Comparison of ENCODE assay signal across 23 cellular contexts in the genomic region with DNA sequence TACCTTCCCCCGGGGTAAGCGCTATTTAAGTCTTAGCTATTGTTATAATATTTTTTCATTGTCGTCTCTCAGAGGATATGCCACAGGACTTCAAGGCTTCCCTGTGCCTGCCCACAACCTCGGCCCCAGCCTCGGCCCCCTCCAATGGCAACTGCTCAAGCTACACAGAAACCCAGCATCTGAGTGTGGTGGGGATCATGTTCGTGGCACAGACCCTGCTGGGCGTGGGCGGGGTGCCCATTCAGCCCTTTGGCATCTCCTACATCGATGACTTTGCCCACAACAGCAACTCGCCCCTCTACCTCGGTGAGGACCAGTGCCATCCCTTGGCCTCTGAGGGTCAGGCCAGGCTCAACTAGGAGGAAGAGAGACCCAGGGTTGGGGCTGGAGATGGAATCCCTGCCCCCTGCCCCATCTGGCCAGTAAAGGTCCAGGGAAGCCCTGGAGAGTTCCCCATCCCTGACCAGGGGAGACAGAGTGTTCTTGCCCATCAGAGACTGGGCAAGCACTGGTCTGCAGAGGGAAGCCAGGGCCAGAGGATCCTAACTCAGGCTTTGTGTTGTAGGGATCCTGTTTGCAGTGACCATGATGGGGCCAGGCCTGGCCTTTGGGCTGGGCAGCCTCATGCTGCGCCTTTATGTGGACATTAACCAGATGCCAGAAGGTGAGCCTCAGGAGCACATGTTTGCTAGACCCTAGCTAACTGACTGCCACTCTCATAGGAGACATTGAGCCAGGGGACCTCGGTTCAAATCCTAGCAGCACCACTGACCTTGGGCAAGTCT. TPM values are rescaled to one million over a fixed set of nuclear protein-coding genes. Genes with fewer than 3 reads are reported as not detected.
DNase-seq lines count a peak whose midpoint lies in the region; ATAC-seq and TF ChIP-seq lines count a peak whose summit lies in the region.
"Had no signal": no experiment of that assay in that cellular context is flagged by ENCODE, and none has a peak within 500 bp of the region (broad histone marks: within the 10 kb centered on the region; RNA-seq: fewer than 3 reads in every experiment).

No MANE protein-coding gene starts in this region.

- WGBS in neuronal stem cell (ENCODE audit: extremely low coverage in 2 of 2, insufficient read length in 2 of 2, insufficient replicate concordance in 1 of 2), 2 donors = no CpG with 5 or more reads among the region's 13 CpGs

- no peak overlapping the region for H2BK5ac ChIP-seq in neuronal stem cell (ENCODE audit: low read length)

- H3K36me3 ChIP-seq in H7 (replicated peaks; ENCODE audit: control insufficient read depth, insufficient read depth, low read length) = no peaks in the 10 kb centered on the region
- no peaks in the 10 kb centered on the region for H3K36me3 ChIP-seq in neuronal stem cell (replicated peaks in 1 of 2; ENCODE audit: control insufficient read depth in 2 of 2, insufficient read depth in 2 of 2, low read length in 2 of 2)
- peaks cover 0 to 70% of the 10 kb centered on the region in 2 donors for H3K36me3 ChIP-seq in left lung
- no peaks in the 10 kb centered on the region for H3K36me3 ChIP-seq in tibial artery

- H3K79me1 ChIP-seq in neuronal stem cell (ENCODE audit: low read depth, low read length) = no peaks in the 10 kb centered on the region

- H3K4me1 ChIP-seq in neuronal stem cell (ENCODE audit: control insufficient read depth in 2 of 2, insufficient read depth in 1 of 2, low read depth in 1 of 2, low read length in 2 of 2) (peaks cover 0 to 3% of the 10 kb centered on the region in 2 donors), left lung (peaks cover 3 to 14% of the 10 kb centered on the region in 2 donors), tibial artery (no peaks in the 10 kb centered on the region)

- DNase-seq in H7 (peak; percentile 11), neuronal stem cell (ENCODE audit: low spot score) (no peak), left lung (no peak), NCI-H2196 (lab: John Stamatoyannopoulos, UW; ENCODE audit: unreplicated experiment) (no peak), tibial artery (no peak), EL (no peak)
- DNase-seq: C1 segment of cervical spinal cord; Calu3; CD8-positive, alpha-beta T cell; DMS153; Kasumi-1; NCI-H1417; NCI-H1694 treated with DMSO at 0.1 percent for 48 hours; NCI-H2081 treated with DMSO at 0.1 percent for 48 hours; NCI-H2171 treated with DMSO at 0.1 percent for 48 hours; NCI-H446; NCI-H526 treated with DMSO at 0.1 percent for 48 hours; OCI-M1 had no signal

- H3K4me3 Mint-ChIP-seq in dendritic cell treated with granulocyte-macrophage colony-stimulating factor and Interleukin-4, amounts not matched to agents 40 ng/mL and 50 ng/mL, for 4 days = no peak overlapping the region
- H3K4me3 Mint-ChIP-seq: CD8-positive, alpha-beta T cell; GM23338 had no signal

- H3K27me3 Mint-ChIP-seq in dendritic cell treated with granulocyte-macrophage colony-stimulating factor and Interleukin-4, amounts not matched to agents 40 ng/mL and 50 ng/mL, for 4 days = peaks cover 2% of the 10 kb centered on the region

- H3K27ac ChIP-seq in neuronal stem cell (replicated peaks; ENCODE audit: low read length) (no peak overlapping the region), left lung (no peak overlapping the region), tibial artery (no peak overlapping the region)

- no peaks in the 10 kb centered on the region for H3K9me3 Mint-ChIP-seq in dendritic cell treated with granulocyte-macrophage colony-stimulating factor and Interleukin-4, amounts not matched to agents 40 ng/mL and 50 ng/mL, for 4 days
- H3K9me3 Mint-ChIP-seq: CD8-positive, alpha-beta T cell; GM23338 had no signal

- H3K9ac ChIP-seq in neuronal stem cell (ENCODE audit: low read depth, low read length, poor library complexity) = no peak overlapping the region

- H3K27me3 ChIP-seq in H7 (ENCODE audit: control insufficient read depth, insufficient read depth, low read length) (no peaks in the 10 kb centered on the region), neuronal stem cell (ENCODE audit: control insufficient read depth in 3 of 3, insufficient read depth in 3 of 3, low read depth in 1 of 3, low read length in 3 of 3) (no peaks in the 10 kb centered on the region), left lung (no peaks in the 10 kb centered on the region), tibial artery (peaks cover 0 to 14% of the 10 kb centered on the region in 2 donors)

- H3K4me3 ChIP-seq in H7 (ENCODE audit: insufficient read depth, low read depth, low read length) (no peak overlapping the region), neuronal stem cell (ENCODE audit: low read length in 2 of 2) (no peak overlapping the region), left lung (no peak overlapping the region), tibial artery (no peak overlapping the region)
- H3K4me3 ChIP-seq: GM23338 had no signal

- peak overlapping the region; percentile 78 for H3K27ac Mint-ChIP-seq in dendritic cell treated with granulocyte-macrophage colony-stimulating factor and Interleukin-4, amounts not matched to agents 40 ng/mL and 50 ng/mL, for 4 days
- H3K27ac Mint-ChIP-seq: CD8-positive, alpha-beta T cell; GM23338 had no signal

- TF ChIP-seq CTCF in left lung (IDR thresholded peaks at IDR 0.05) = no peak
- no peak for TF ChIP-seq CTCF in tibial artery (IDR thresholded peaks at IDR 0.05)

- no peak overlapping the region for H3K23ac ChIP-seq in neuronal stem cell (ENCODE audit: low read depth, low read length, poor library complexity)

- no peak for ATAC-seq in left lung
- ATAC-seq: CD8-positive, alpha-beta T cell; GM23338; HCT116; Right ventricle myocardium inferior had no signal

- H3K36me3 Mint-ChIP-seq in dendritic cell treated with granulocyte-macrophage colony-stimulating factor and Interleukin-4, amounts not matched to agents 40 ng/mL and 50 ng/mL, for 4 days (ENCODE audit: low read depth) = peaks cover 100% of the 10 kb centered on the region
- H3K36me3 Mint-ChIP-seq: CD8-positive, alpha-beta T cell had no signal

- no peak overlapping the region for H3K14ac ChIP-seq in neuronal stem cell (ENCODE audit: low read length)

- intact Hi-C loops in dendritic cell treated with granulocyte-macrophage colony-stimulating factor and Interleukin-4, amounts not matched to agents 40 ng/mL and 50 ng/mL, for 4 days (cut with micrococcal nuclease) = no loop called here
- intact Hi-C loops in left lung (cut with DNase I) (no loop called here), tibial artery (cut with DNase I; ENCODE audit: low total_unique reads) (no loop called here)

- no peak overlapping the region for H3K4me2 ChIP-seq in neuronal stem cell (ENCODE audit: insufficient read depth, low read length, poor library complexity, severe bottlenecking)
- H3K4me2 ChIP-seq: GM23338 had no signal

- H2BK120ac ChIP-seq in neuronal stem cell (ENCODE audit: low read depth, low read length) = no peak overlapping the region

- peaks cover 98% of the 10 kb centered on the region for H3K4me1 Mint-ChIP-seq in dendritic cell treated with granulocyte-macrophage colony-stimulating factor and Interleukin-4, amounts not matched to agents 40 ng/mL and 50 ng/mL, for 4 days (ENCODE audit: low read depth)

- peak overlapping the region; percentile 35 for H4K91ac ChIP-seq in neuronal stem cell (ENCODE audit: low read depth, low read length, poor library complexity)

- peak overlapping the region; percentile 76 for H2AK5ac ChIP-seq in neuronal stem cell (ENCODE audit: low read depth, low read length)

- H2AFZ ChIP-seq in neuronal stem cell (ENCODE audit: low read length) = no peak overlapping the region
- H2AFZ ChIP-seq: GM23338 had no signal

- no peak overlapping the region for H2BK15ac ChIP-seq in neuronal stem cell (ENCODE audit: low read length)

- H3K18ac ChIP-seq in neuronal stem cell (ENCODE audit: low read length) = peak overlapping the region; percentile 49

- no peak overlapping the region for H2BK12ac ChIP-seq in neuronal stem cell (ENCODE audit: low read length)

- peak overlapping the region; percentile 73 for H4K8ac ChIP-seq in neuronal stem cell (ENCODE audit: low read depth, low read length)

- H3K9me3 ChIP-seq in neuronal stem cell (replicated peaks in 1 of 2; ENCODE audit: control insufficient read depth in 2 of 2, insufficient read depth in 1 of 2, low read depth in 1 of 2, low read length in 2 of 2) = no peaks in the 10 kb centered on the region
- no peaks in the 10 kb centered on the region for H3K9me3 ChIP-seq in left lung
- H3K9me3 ChIP-seq in tibial artery = no peaks in the 10 kb centered on the region

- H3K4ac ChIP-seq in neuronal stem cell (ENCODE audit: low read length) = no peak overlapping the region

RNA-seq across cellular contexts. Expression of gene SLCO2B1, which starts 18.4 kb away (rescaled TPM):
- total RNA-seq in H7 (2014; rRNA removed; shearing (Covaris generic)) = 0.07 TPM in 1 of 2 replicates, not detected in the other
- not detected for polyA plus RNA-seq in neuronal stem cell (2013, experiment 1 of 2)
- polyA plus RNA-seq in neuronal stem cell (2013, experiment 2 of 2) = not detected
- total RNA-seq in left lung = 100 to 1,000 TPM; 145 to 220 TPM
- total RNA-seq: CD8-positive, alpha-beta T cell; GM23338; MCF 10A had no signal
- polyA plus RNA-seq: GM23338 had no signal

Comparison
In these comparisons a context has a peak if more than half of its experiments do, and no peak if none do; other contexts are left out.
1. RNA of gene SLCO2B1, which starts 18.4 kb away (total RNA-seq): 145 to 220 TPM in left lung; 0.07 TPM in H7; every median in the first group is over 100 times any median in the second.